Comparison of ENCODE assay signal across 8 cellular contexts in genomic region chr14:55071870-55072640, GRCh38. TPM values are rescaled to one million over a fixed set of nuclear protein-coding genes. Genes with fewer than 3 reads are reported as not detected.
DNase-seq lines count a peak whose midpoint lies in the region; ATAC-seq and TF ChIP-seq lines count a peak whose summit lies in the region.

No MANE protein-coding gene starts in this region.

- H3K27me3 ChIP-seq in heart right ventricle: no peaks in the 10 kb centered on the region
- H3K27me3 ChIP-seq in skeletal muscle satellite cell (ENCODE audit: control insufficient read depth, insufficient read depth, low read length): no peaks in the 10 kb centered on the region

- peak overlapping the region; percentile 73 for H3K4me2 ChIP-seq in skeletal muscle satellite cell (ENCODE audit: low read length)

- H3K4me3 Mint-ChIP-seq in activated naive CD8-positive, alpha-beta T cell treated with anti-CD3 and anti-CD28 coated beads for 36 hours: peak overlapping the region; percentile 36
- no peak overlapping the region for H3K4me3 Mint-ChIP-seq in endothelial cell (ENCODE audit: unreplicated experiment)

- WGBS in heart right ventricle, 2 donors: 18 to 23% methylated on average over 10 of the region's 10 CpGs

- H3K36me3 ChIP-seq in heart right ventricle (peaks cover 0 to 22% (median 0%) of the 10 kb centered on the region in 9 donors), skeletal muscle satellite cell (ENCODE audit: insufficient read depth, low read length) (peaks cover 13% of the 10 kb centered on the region)

- H3K9me3 ChIP-seq in heart right ventricle (no peaks in the 10 kb centered on the region), skeletal muscle satellite cell (replicated peaks; ENCODE audit: low read length) (no peaks in the 10 kb centered on the region)

- H3K4me1 ChIP-seq in heart right ventricle (peaks cover 6 to 44% (median 26%) of the 10 kb centered on the region in 9 donors), skeletal muscle satellite cell (ENCODE audit: control insufficient read depth, insufficient read depth, low read length) (peaks cover 24% of the 10 kb centered on the region)

- H3K27ac ChIP-seq in heart right ventricle: peak overlapping the region; percentile 31 to 77 (median 51)

- ATAC-seq in heart right ventricle: peak; percentile 70 to 97 (median 88)

- DNase-seq in EL (peak; percentile 83), GM20000 (ENCODE audit: low spot score) (peak; percentile 53), HPDE6-E6E7 (ENCODE audit: extremely low spot score) (peak; percentile 82), heart right ventricle (peak; percentile 21 to 56), endothelial cell (ENCODE audit: low spot score) (no peak), GM19240 (ENCODE audit: insufficient read length, low spot score) (no peak)
- peak; percentile 21 for DNase-seq in activated naive CD8-positive, alpha-beta T cell treated with anti-CD3 and anti-CD28 coated beads for 36 hours

- peak overlapping the region; percentile 79 for H3K9ac ChIP-seq in skeletal muscle satellite cell (ENCODE audit: low read depth, low read length)

- peaks cover 26% of the 10 kb centered on the region for H3K4me1 Mint-ChIP-seq in activated naive CD8-positive, alpha-beta T cell treated with anti-CD3 and anti-CD28 coated beads for 36 hours
- H3K4me1 Mint-ChIP-seq in endothelial cell (ENCODE audit: unreplicated experiment): peaks cover 5% of the 10 kb centered on the region

- peak overlapping the region; percentile 68 for H3K27ac Mint-ChIP-seq in activated naive CD8-positive, alpha-beta T cell treated with anti-CD3 and anti-CD28 coated beads for 36 hours
- no peak overlapping the region for H3K27ac Mint-ChIP-seq in endothelial cell (ENCODE audit: unreplicated experiment)

- H3K9me3 Mint-ChIP-seq in activated naive CD8-positive, alpha-beta T cell treated with anti-CD3 and anti-CD28 coated beads for 36 hours: no peaks in the 10 kb centered on the region
- no peaks in the 10 kb centered on the region for H3K9me3 Mint-ChIP-seq in endothelial cell (ENCODE audit: unreplicated experiment)

- peaks cover 15% of the 10 kb centered on the region for H3K36me3 Mint-ChIP-seq in activated naive CD8-positive, alpha-beta T cell treated with anti-CD3 and anti-CD28 coated beads for 36 hours
- H3K36me3 Mint-ChIP-seq in endothelial cell (ENCODE audit: low read depth, unreplicated experiment): no peaks in the 10 kb centered on the region

- intact Hi-C loops in heart right ventricle (cut with DNase I): no loop called here

- TF ChIP-seq CTCF in GM20000 (IDR thresholded peaks at IDR 0.05; ENCODE audit: extremely low read depth, missing control alignments) (no peak), heart right ventricle (IDR thresholded peaks at IDR 0.05) (no peak), endothelial cell (IDR thresholded peaks at IDR 0.05; ENCODE audit: unreplicated experiment) (no peak)

- H3K4me3 ChIP-seq in heart right ventricle (peak overlapping the region in 1 of 10 donors; percentile 13), skeletal muscle satellite cell (ENCODE audit: low read length) (peak overlapping the region; percentile 35)

- no peaks in the 10 kb centered on the region for H3K27me3 Mint-ChIP-seq in activated naive CD8-positive, alpha-beta T cell treated with anti-CD3 and anti-CD28 coated beads for 36 hours
- H3K27me3 Mint-ChIP-seq in endothelial cell (ENCODE audit: unreplicated experiment): peaks cover 2% of the 10 kb centered on the region

RNA-seq across cellular contexts. Expression of gene MAPK1IP1L, which starts 20.6 kb away (rescaled TPM):
- total RNA-seq in activated naive CD8-positive, alpha-beta T cell treated with anti-CD3 and anti-CD28 coated beads for 36 hours: 100 to 1,000 TPM; 118 to 122 TPM
- total RNA-seq in heart right ventricle (100 to 1,000 TPM in 1 of 10 donors, 10 to 100 TPM in 9; 58.6 to 105 (median 78.4) TPM), endothelial cell (ENCODE audit: unreplicated experiment) (106 TPM)
- polyA plus RNA-seq in heart right ventricle: 10 to 100 TPM; 23.6 to 38.6 TPM
- 43.5 and 44.6 TPM in 2 replicates for total RNA-seq in skeletal muscle satellite cell (2012; rRNA removed)

RNA-seq across cellular contexts. Expression of gene SOCS4, which starts 45.0 kb away (rescaled TPM):
- 10 to 100 TPM; 24.9 to 28.6 TPM for total RNA-seq in activated naive CD8-positive, alpha-beta T cell treated with anti-CD3 and anti-CD28 coated beads for 36 hours
- total RNA-seq in heart right ventricle (10 to 100 TPM; 12.2 to 24.2 (median 17.4) TPM), endothelial cell (ENCODE audit: unreplicated experiment) (23.7 TPM)
- polyA plus RNA-seq in heart right ventricle: 1 to 10 TPM; 4.7 to 5.9 TPM
- 15.5 and 15.7 TPM in 2 replicates for total RNA-seq in skeletal muscle satellite cell (2012; rRNA removed)

RNA-seq across cellular contexts. Expression of gene WDHD1, which starts 45.2 kb away (rescaled TPM):
- total RNA-seq in activated naive CD8-positive, alpha-beta T cell treated with anti-CD3 and anti-CD28 coated beads for 36 hours: 10 to 100 TPM; 66.0 to 69.2 TPM
- total RNA-seq in heart right ventricle (1 to 10 TPM in 9 of 10 donors, under 1 TPM in 1; 0.93 to 2.7 (median 2.1) TPM), endothelial cell (ENCODE audit: unreplicated experiment) (15.0 TPM)
- under 1 TPM; 0.59 to 0.75 TPM for polyA plus RNA-seq in heart right ventricle
- 12.4 and 14.9 TPM in 2 replicates for total RNA-seq in skeletal muscle satellite cell (2012; rRNA removed)

RNA-seq across cellular contexts. Expression of gene LGALS3, which starts 57.0 kb away (rescaled TPM):
- 1 to 10 TPM; 2.8 to 3.1 TPM for total RNA-seq in activated naive CD8-positive, alpha-beta T cell treated with anti-CD3 and anti-CD28 coated beads for 36 hours
- total RNA-seq in heart right ventricle: 100 to 1,000 TPM; 119 to 302 (median 168) TPM
- 100 to 1,000 TPM; 288 to 308 TPM for polyA plus RNA-seq in heart right ventricle
- 183 and 304 TPM in 2 replicates for total RNA-seq in skeletal muscle satellite cell (2012; rRNA removed)
- 4.1 TPM for total RNA-seq in endothelial cell (ENCODE audit: unreplicated experiment)

Comparison
In these comparisons a context has a peak if more than half of its experiments do, and no peak if none do; other contexts are left out.
1. DNase-seq: peak in EL (single experiment), GM20000 (single experiment), HPDE6-E6E7 (single experiment), activated naive CD8-positive, alpha-beta T cell treated with anti-CD3 and anti-CD28 coated beads for 36 hours (single experiment) and heart right ventricle (2 of 2); none in endothelial cell (single experiment) and GM19240 (single experiment).